13 cellular contexts compared by ENCODE assay signal in genomic region chr2:113907297-113907696, GRCh38.
"Had no signal": no experiment of that assay in that cellular context is flagged by ENCODE, and none has a peak within 500 bp of the region (broad histone marks: within the 10 kb centered on the region; RNA-seq: fewer than 3 reads in every experiment).

No MANE protein-coding gene starts in this region.

- H3K27me3 Mint-ChIP-seq: stimulated activated naive CD8-positive, alpha-beta T cell treated with anti-CD3 and anti-CD28 coated beads, Interleukin-15, amount 100 ng/mL, for 72 hours had no signal

- H3K27ac Mint-ChIP-seq: activated CD8-positive, alpha-beta T cell treated with anti-CD3 and anti-CD28 coated beads, Interleukin-2, amount 10 ng/mL, durations not matched to agents 7 days and 5 days had no signal

- ATAC-seq: activated CD8-positive, alpha-beta T cell treated with anti-CD3 and anti-CD28 coated beads, Interleukin-2, amount 10 ng/mL, durations not matched to agents 7 days and 5 days; pancreas; stimulated activated naive CD8-positive, alpha-beta T cell treated with anti-CD3 and anti-CD28 coated beads, Interleukin-15, amount 100 ng/mL, for 72 hours had no signal

- H3K4me3 Mint-ChIP-seq: activated CD8-positive, alpha-beta T cell treated with anti-CD3 and anti-CD28 coated beads, Interleukin-2, amount 10 ng/mL, durations not matched to agents 7 days and 5 days; neural crest cell had no signal

- DNase-seq: activated CD8-positive, alpha-beta memory T cell treated with anti-CD3 and anti-CD28 coated beads, Interleukin-2, amount 50 U/mL, for 48 hours; activated CD8-positive, alpha-beta T cell treated with anti-CD3 and anti-CD28 coated beads, Interleukin-2, amount 10 ng/mL, durations not matched to agents 7 days and 5 days; activated naive CD4-positive, alpha-beta T cell treated with anti-CD3 and anti-CD28 coated beads, Interleukin-2, amount 50 U/mL, for 16 hours; aorta; esophagus squamous epithelium; foreskin fibroblast; glutamatergic neuron; pancreas; stimulated activated CD4-positive, alpha-beta T cell treated with anti-CD3 and anti-CD28 coated beads, Interleukin-15, amount 100 ng/mL, for 24 hours; stimulated activated CD4-positive, alpha-beta T cell treated with anti-CD3 and anti-CD28 coated beads, Interleukin-4, amount 100 ng/mL, for 24 hours; stimulated activated naive CD8-positive, alpha-beta T cell treated with anti-CD3 and anti-CD28 coated beads, Interleukin-15, amount 100 ng/mL, for 72 hours; T-helper 9 cell had no signal

- H3K9me3 Mint-ChIP-seq: stimulated activated naive CD8-positive, alpha-beta T cell treated with anti-CD3 and anti-CD28 coated beads, Interleukin-15, amount 100 ng/mL, for 72 hours had no signal
